Comparison of ENCODE assay signal across 9 cellular contexts in the genomic region with DNA sequence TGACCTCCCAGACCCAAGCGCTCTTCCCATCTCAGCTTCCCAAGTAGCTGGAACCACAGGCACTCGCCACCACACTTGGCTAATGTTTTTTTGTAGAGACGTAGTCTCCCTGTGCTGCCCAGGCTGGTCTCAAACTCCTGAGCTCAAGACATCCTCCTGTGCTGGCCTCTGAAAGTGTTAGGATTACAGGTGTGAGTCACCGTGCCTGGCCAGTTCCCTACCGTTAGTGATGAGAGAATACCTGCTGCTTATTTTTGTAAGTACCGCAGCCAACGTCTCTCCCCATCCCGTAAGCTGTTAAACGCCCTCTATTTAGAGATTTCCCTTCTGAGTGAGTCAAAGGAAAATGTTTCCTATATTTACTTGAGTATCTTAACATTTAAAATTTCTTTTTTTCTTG.
"Had no signal": no experiment of that assay in that cellular context is flagged by ENCODE, and none has a peak within 500 bp of the region (broad histone marks: within the 10 kb centered on the region; RNA-seq: fewer than 3 reads in every experiment).

No MANE protein-coding gene starts in this region.

- ATAC-seq: heart left ventricle; stimulated activated effector memory CD8-positive, alpha-beta T cell treated with anti-CD3 and anti-CD28 coated beads, Interleukin-12 subunit alpha, Interleukin-12 subunit beta, amount 100 ng/mL, for 72 hours had no signal

- H3K4me3 ChIP-seq: heart left ventricle, neural progenitor cell, pancreas, smooth muscle cell had no signal

- H3K4me2 ChIP-seq: neural progenitor cell, smooth muscle cell had no signal

- H2AFZ ChIP-seq: neural progenitor cell had no signal

- H3K27me3 ChIP-seq: heart left ventricle, neural progenitor cell, pancreas had no signal

- H3K36me3 ChIP-seq: neural progenitor cell, pancreas had no signal

- H3K9me3 ChIP-seq: heart left ventricle, pancreas had no signal

- H3K9ac ChIP-seq: neural progenitor cell had no signal

- H3K27ac ChIP-seq: neural progenitor cell, pancreas had no signal

- DNase-seq: activated T-cell treated with anti-CD3 and anti-CD28 coated beads, Interleukin-2, amount 50 U/mL, for 1 hour; foreskin fibroblast; heart left ventricle; pancreas; substantia nigra; T-helper 2 cell had no signal
